In the genomic region with DNA sequence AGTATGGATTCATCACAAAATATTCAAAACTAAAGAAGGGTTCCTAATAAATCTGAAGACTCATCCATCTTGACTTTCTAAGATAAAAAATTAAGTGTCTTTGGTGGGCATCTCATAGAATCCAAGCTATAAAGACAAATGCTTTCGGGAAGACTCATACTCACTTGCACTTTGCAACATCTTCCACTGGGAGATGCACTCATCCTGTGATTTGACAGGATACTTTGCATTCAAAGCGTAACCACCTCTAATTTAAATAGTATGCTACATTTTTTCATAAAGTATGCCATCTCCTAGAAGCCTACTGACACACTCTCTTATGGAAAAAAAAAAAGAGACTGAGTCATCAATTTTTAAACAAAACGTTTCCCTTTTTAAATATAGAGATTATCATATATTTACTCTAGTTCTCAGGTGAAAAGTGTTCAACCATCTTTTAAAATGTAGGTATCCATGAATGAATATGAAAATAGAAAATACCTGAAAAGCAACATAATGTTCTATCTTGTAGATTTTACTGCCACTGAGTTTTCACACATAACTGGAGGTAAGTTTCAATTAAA, we compare ENCODE assay signal across 1 cellular context.
TF ChIP-seq lines count a peak whose summit lies in the region.

No MANE protein-coding gene starts in this region.

TF ChIP-seq in liver, 16 proteins besides CTCF, POLR2A, EP300 and RAD21 (continued from another document):
- TF ChIP-seq, protein P1, sequence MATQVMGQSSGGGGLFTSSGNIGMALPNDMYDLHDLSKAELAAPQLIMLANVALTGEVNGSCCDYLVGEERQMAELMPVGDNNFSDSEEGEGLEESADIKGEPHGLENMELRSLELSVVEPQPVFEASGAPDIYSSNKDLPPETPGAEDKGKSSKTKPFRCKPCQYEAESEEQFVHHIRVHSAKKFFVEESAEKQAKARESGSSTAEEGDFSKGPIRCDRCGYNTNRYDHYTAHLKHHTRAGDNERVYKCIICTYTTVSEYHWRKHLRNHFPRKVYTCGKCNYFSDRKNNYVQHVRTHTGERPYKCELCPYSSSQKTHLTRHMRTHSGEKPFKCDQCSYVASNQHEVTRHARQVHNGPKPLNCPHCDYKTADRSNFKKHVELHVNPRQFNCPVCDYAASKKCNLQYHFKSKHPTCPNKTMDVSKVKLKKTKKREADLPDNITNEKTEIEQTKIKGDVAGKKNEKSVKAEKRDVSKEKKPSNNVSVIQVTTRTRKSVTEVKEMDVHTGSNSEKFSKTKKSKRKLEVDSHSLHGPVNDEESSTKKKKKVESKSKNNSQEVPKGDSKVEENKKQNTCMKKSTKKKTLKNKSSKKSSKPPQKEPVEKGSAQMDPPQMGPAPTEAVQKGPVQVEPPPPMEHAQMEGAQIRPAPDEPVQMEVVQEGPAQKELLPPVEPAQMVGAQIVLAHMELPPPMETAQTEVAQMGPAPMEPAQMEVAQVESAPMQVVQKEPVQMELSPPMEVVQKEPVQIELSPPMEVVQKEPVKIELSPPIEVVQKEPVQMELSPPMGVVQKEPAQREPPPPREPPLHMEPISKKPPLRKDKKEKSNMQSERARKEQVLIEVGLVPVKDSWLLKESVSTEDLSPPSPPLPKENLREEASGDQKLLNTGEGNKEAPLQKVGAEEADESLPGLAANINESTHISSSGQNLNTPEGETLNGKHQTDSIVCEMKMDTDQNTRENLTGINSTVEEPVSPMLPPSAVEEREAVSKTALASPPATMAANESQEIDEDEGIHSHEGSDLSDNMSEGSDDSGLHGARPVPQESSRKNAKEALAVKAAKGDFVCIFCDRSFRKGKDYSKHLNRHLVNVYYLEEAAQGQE (IDR thresholded peaks at IDR 0.05), result no peak
- TF ChIP-seq FOXA1 (IDR thresholded peaks at IDR 0.05) (no peak), EGR1 (IDR thresholded peaks at IDR 0.05; ENCODE audit: low read depth in 2 of 2) (no peak), YY1 (IDR thresholded peaks at IDR 0.05) (no peak), NR2F2 (IDR thresholded peaks at IDR 0.05) (no peak), HNF4A (conservative IDR thresholded peaks at IDR 0.05) (no peak)
- TF ChIP-seq, protein P2, sequence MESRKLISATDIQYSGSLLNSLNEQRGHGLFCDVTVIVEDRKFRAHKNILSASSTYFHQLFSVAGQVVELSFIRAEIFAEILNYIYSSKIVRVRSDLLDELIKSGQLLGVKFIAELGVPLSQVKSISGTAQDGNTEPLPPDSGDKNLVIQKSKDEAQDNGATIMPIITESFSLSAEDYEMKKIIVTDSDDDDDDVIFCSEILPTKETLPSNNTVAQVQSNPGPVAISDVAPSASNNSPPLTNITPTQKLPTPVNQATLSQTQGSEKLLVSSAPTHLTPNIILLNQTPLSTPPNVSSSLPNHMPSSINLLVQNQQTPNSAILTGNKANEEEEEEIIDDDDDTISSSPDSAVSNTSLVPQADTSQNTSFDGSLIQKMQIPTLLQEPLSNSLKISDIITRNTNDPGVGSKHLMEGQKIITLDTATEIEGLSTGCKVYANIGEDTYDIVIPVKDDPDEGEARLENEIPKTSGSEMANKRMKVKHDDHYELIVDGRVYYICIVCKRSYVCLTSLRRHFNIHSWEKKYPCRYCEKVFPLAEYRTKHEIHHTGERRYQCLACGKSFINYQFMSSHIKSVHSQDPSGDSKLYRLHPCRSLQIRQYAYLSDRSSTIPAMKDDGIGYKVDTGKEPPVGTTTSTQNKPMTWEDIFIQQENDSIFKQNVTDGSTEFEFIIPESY (IDR thresholded peaks at IDR 0.05), result no peak
TF ChIP-seq in liver: peak in this region for 0.
